In the genomic region with DNA sequence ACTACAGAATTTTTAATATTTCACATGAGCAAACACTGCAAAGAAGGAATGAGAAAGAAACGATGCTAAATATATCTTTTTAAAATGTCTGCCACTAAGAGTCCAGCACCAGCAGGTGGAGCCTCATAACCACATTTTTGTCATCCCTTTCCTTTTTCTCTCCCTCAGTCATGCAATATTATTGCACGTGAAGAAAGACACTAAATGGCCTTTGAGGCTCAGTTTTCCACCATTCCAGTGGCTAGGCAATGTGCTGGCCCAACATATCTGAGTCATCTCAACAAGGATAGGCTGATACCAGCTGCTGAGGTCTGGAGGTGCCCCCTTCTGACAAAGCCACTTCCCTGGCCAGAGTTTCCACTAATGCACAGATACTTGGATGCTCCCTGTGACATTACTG, we compare ENCODE assay signal across 9 cellular contexts. TPM values are rescaled to one million over a fixed set of nuclear protein-coding genes. Genes with fewer than 3 reads are reported as not detected.
DNase-seq lines count a peak whose midpoint lies in the region; ATAC-seq and TF ChIP-seq lines count a peak whose summit lies in the region.
"Had no signal": no experiment of that assay in that cellular context is flagged by ENCODE, and none has a peak within 500 bp of the region (broad histone marks: within the 10 kb centered on the region; RNA-seq: fewer than 3 reads in every experiment).

No MANE protein-coding gene starts in this region.

- H3K9ac ChIP-seq in SK-N-MC (ENCODE audit: insufficient read length): no peak overlapping the region

- DNase-seq in NCI-H1694 treated with DMSO at 0.1 percent for 48 hours (lab: John Stamatoyannopoulos, UW) (peak; percentile 16), NCI-H1694 (lab: John Stamatoyannopoulos, UW) (no peak), LHCN-M2 (ENCODE audit: low read depth) (peak; percentile 79), SK-N-MC (ENCODE audit: low read depth, low spot score) (no peak), body of pancreas (peak in 2 of 4 donors; percentile 19 to 33), kidney tubule cell (ENCODE audit: low spot score) (peak; percentile 68), testis (peak; percentile 68)

- H3K27ac ChIP-seq in SK-N-MC (no peak overlapping the region), body of pancreas (no peak overlapping the region), testis (no peak overlapping the region)

- ATAC-seq in GM21786 (IDR thresholded peaks at IDR 0.05; ENCODE audit: unreplicated experiment) (peak; percentile 32), body of pancreas (no peak)

- TF ChIP-seq POLR2A in body of pancreas (IDR thresholded peaks at IDR 0.05): no peak
- TF ChIP-seq POLR2A in testis (IDR thresholded peaks at IDR 0.05): no peak

- intact Hi-C loops in body of pancreas (cut with DNase I): no loop called here
- intact Hi-C loops in testis (cut with DNase I; ENCODE audit: low total_unique reads): no loop called here

- peaks cover 16% of the 10 kb centered on the region for H3K4me1 ChIP-seq in body of pancreas
- peaks cover 23% of the 10 kb centered on the region for H3K4me1 ChIP-seq in testis

- H3K27me3 ChIP-seq in body of pancreas (no peaks in the 10 kb centered on the region), testis (no peaks in the 10 kb centered on the region)

- peak overlapping the region; percentile 80 for H3K4me3 ChIP-seq in SK-N-MC
- H3K4me3 ChIP-seq in body of pancreas: no peak overlapping the region
- H3K4me3 ChIP-seq in testis: no peak overlapping the region

- no peaks in the 10 kb centered on the region for H3K9me3 ChIP-seq in SK-N-MC (ENCODE audit: low read depth, low read length)
- no peaks in the 10 kb centered on the region for H3K9me3 ChIP-seq in body of pancreas
- H3K9me3 ChIP-seq in testis: no peaks in the 10 kb centered on the region

- WGBS in body of pancreas, 2 donors: 3% methylated on average over 2 of the region's 2 CpGs
- whole genome bisulfite sequencing in testis, 2 donors: 8 to 16% methylated on average over 2 of the region's 2 CpGs

- H3K36me3 ChIP-seq in SK-N-MC (ENCODE audit: insufficient read depth, low read length) (peaks cover 11% of the 10 kb centered on the region; the same call in 1 of the 2 replicates), body of pancreas (replicated peaks in 1 of 2; ENCODE audit: insufficient read depth in 1 of 2, low read depth in 2 of 2) (no peaks in the 10 kb centered on the region), testis (ENCODE audit: low read depth, missing control alignments) (no peaks in the 10 kb centered on the region)

- TF ChIP-seq CTCF in body of pancreas (IDR thresholded peaks at IDR 0.05) (peak in 6 of 7 experiments; percentile 24 to 46 (median 37)), testis (IDR thresholded peaks at IDR 0.05) (peak; percentile 49 to 79 (median 55))

RNA-seq across cellular contexts. Expression of a gene that starts 1.8 kb away (rescaled TPM):
- total RNA-seq in LHCN-M2 (2014; rRNA removed) (4.8 and 7.9 TPM in 2 replicates), body of pancreas (1 to 10 TPM; 2.6 to 3.6 TPM), testis (10 to 100 TPM in 1 of 2 donors, 1 to 10 TPM in 1; 7.8 to 12.1 TPM)
- 2.1 TPM for polyA plus RNA-seq in LHCN-M2 (2012)
- 5.3 TPM for polyA plus RNA-seq in testis (ENCODE audit: insufficient read depth, low read depth, low replicate concordance)

RNA-seq across cellular contexts. Expression of a gene that starts 27.2 kb away (rescaled TPM):
- total RNA-seq in LHCN-M2 (2014; rRNA removed) (0.45 and 1.4 TPM in 2 replicates), body of pancreas (not detected), testis (10 to 100 TPM in 1 of 2 donors, 1 to 10 TPM in 1; 8.7 to 11.1 TPM)
- polyA plus RNA-seq in LHCN-M2 (2012): 1.9 TPM
- 5.6 TPM for polyA plus RNA-seq in testis (ENCODE audit: insufficient read depth, low read depth, low replicate concordance)
- total RNA-seq: glomerular endothelial cell had no signal

Comparison
In these comparisons a context has a peak if more than half of its experiments do, and no peak if none do; other contexts are left out.
1. DNase-seq: peak in NCI-H1694 treated with DMSO at 0.1 percent for 48 hours (single experiment), LHCN-M2 (single experiment), kidney tubule cell (single experiment) and testis (single experiment); none in NCI-H1694 (single experiment) and SK-N-MC (single experiment).